27 cellular contexts compared by ENCODE assay signal in genomic region chr1:154857441-154858215, GRCh38. TPM values are rescaled to one million over a fixed set of nuclear protein-coding genes. Genes with fewer than 3 reads are reported as not detected.
DNase-seq lines count a peak whose midpoint lies in the region; ATAC-seq, FAIRE-seq and TF ChIP-seq lines count a peak whose summit lies in the region.
"Had no signal": no experiment of that assay in that cellular context is flagged by ENCODE, and none has a peak within 500 bp of the region (broad histone marks: within the 10 kb centered on the region; RNA-seq: fewer than 3 reads in every experiment).

No MANE protein-coding gene starts in this region.

- H3K36me3 ChIP-seq in GM06990 (ENCODE audit: control insufficient read depth, insufficient read depth, low read length) (no peaks in the 10 kb centered on the region), kidney (ENCODE audit: control insufficient read depth in 1 of 2, insufficient read depth in 2 of 2, low read length in 2 of 2) (no peaks in the 10 kb centered on the region)
- H3K36me3 ChIP-seq: cardiac muscle cell, stomach had no signal

- no peak overlapping the region for H3K9ac ChIP-seq in kidney (ENCODE audit: low read length in 2 of 2)

- no peaks in the 10 kb centered on the region for H3K27me3 ChIP-seq in GM06990 (replicated peaks; ENCODE audit: control insufficient read depth, insufficient read depth, low read length)
- H3K27me3 ChIP-seq: cardiac muscle cell had no signal

- FAIRE-seq in kidney (lab: Jason Lieb, UNC) = no peak
- FAIRE-seq: A549, HepG2, small intestine had no signal

- ATAC-seq in HG03175 (IDR thresholded peaks at IDR 0.05; ENCODE audit: unreplicated experiment) (no peak), GM18907 (IDR thresholded peaks at IDR 0.05; ENCODE audit: unreplicated experiment) (no peak)
- ATAC-seq: A549, HepG2, WTC11 had no signal

- intact Hi-C loops in kidney (cut with DNase I) = no loop called here

- no peaks in the 10 kb centered on the region for H3K9me3 ChIP-seq in kidney (ENCODE audit: control insufficient read depth in 1 of 2, low read length in 2 of 2)
- H3K9me3 ChIP-seq: A549, stomach had no signal

- peaks cover 4 to 6% of the 10 kb centered on the region in 2 donors for H3K4me1 ChIP-seq in kidney (ENCODE audit: control insufficient read depth in 1 of 2, insufficient read depth in 1 of 2, low read depth in 1 of 2, low read length in 2 of 2)
- H3K4me1 ChIP-seq: A549, stomach had no signal

- no peak overlapping the region for H3K27ac ChIP-seq in kidney (ENCODE audit: low read depth in 2 of 2, low read length in 2 of 2)
- H3K27ac ChIP-seq: A549, cardiac muscle cell, HL-60, SK-N-MC, stomach had no signal

- peak; percentile 24 for DNase-seq in activated CD4-positive, alpha-beta T cell treated with anti-CD3 and anti-CD28 coated beads for 48 hours
- no peak for DNase-seq in activated CD4-positive, alpha-beta T cell treated with anti-CD3 and anti-CD28 coated beads, Interleukin-2, amount 50 U/mL, for 1 hour
- no peak for DNase-seq in GM06990 (ENCODE audit: extremely low read depth, insufficient read length)
- peak; percentile 61 for DNase-seq in NAMALWA (ENCODE audit: low spot score)
- DNase-seq in kidney = peak; percentile 17
- DNase-seq in activated effector memory CD4-positive, alpha-beta T cell treated with Interleukin-2 at 50 U/mL for 16 hours = no peak
- DNase-seq: amygdala; cortex of kidney; DMS53; endodermal cell; GF-D8; kidney glomerular epithelial cell; NCI-H1105 treated with DMSO at 0.1 percent for 48 hours; NCI-H2029 treated with DMSO at 0.1 percent for 48 hours; NCI-H446 treated with DMSO at 0.1 percent for 48 hours; nucleus accumbens; small intestine; stimulated activated CD4-positive, alpha-beta T cell treated with anti-CD3 and anti-CD28 coated beads, Interleukin-4, amount 100 ng/mL, for 1 hour; stomach had no signal

- TF ChIP-seq CTCF in GM06990 (IDR thresholded peaks at IDR 0.05; ENCODE audit: insufficient read depth, low read length, poor library complexity, severe bottlenecking) = no peak
- no peak for TF ChIP-seq CTCF in kidney (IDR thresholded peaks at IDR 0.05; ENCODE audit: borderline replicate concordance, extremely low read depth, insufficient read depth)

- H3K4me3 ChIP-seq in GM06990 (replicated peaks; ENCODE audit: low read depth, low read length) (peak overlapping the region; percentile 70), kidney (ENCODE audit: low read length in 2 of 2) (no peak overlapping the region)
- H3K4me3 ChIP-seq: A549, cardiac muscle cell, SK-N-MC, stomach had no signal

RNA-seq across cellular contexts. Expression of gene KCNN3, which starts 12.5 kb away (rescaled TPM):
- total RNA-seq in kidney = 5.6 TPM
- polyA plus RNA-seq in kidney (ENCODE audit: insufficient read depth, low read depth, low replicate concordance) = 2.6 TPM
- total RNA-seq: HepG2 had no signal
- polyA plus RNA-seq: HepG2 had no signal

Comparison
In these comparisons a context has a peak if more than half of its experiments do, and no peak if none do; other contexts are left out.
1. DNase-seq: peak in activated CD4-positive, alpha-beta T cell treated with anti-CD3 and anti-CD28 coated beads for 48 hours (single experiment), NAMALWA (single experiment) and kidney (single experiment); none in activated CD4-positive, alpha-beta T cell treated with anti-CD3 and anti-CD28 coated beads, Interleukin-2, amount 50 U/mL, for 1 hour (single experiment), GM06990 (single experiment) and activated effector memory CD4-positive, alpha-beta T cell treated with Interleukin-2 at 50 U/mL for 16 hours (single experiment).